Comparison of ENCODE assay signal across 22 cellular contexts in genomic region chr10:91117496-91117895, GRCh38.
"Had no signal": no experiment of that assay in that cellular context is flagged by ENCODE, and none has a peak within 500 bp of the region (broad histone marks: within the 10 kb centered on the region; RNA-seq: fewer than 3 reads in every experiment).

No MANE protein-coding gene starts in this region.

- H3K4me2 ChIP-seq: neural progenitor cell had no signal

- H3K27ac ChIP-seq: neural progenitor cell, psoas muscle, sigmoid colon, testis, tibial artery had no signal

- H3K27me3 ChIP-seq: neural progenitor cell, sigmoid colon, testis, tibial artery had no signal

- H3K36me3 ChIP-seq: neural progenitor cell, sigmoid colon, tibial artery had no signal

- H3K9me3 ChIP-seq: mucosa of descending colon, psoas muscle, sigmoid colon, testis, tibial artery had no signal

- H3K4me3 ChIP-seq: lung, mucosa of descending colon, neural progenitor cell, psoas muscle, sigmoid colon, testis, tibial artery had no signal

- H3K9ac ChIP-seq: neural progenitor cell had no signal

- ATAC-seq: effector memory CD8-positive, alpha-beta T cell; left lobe of liver; mucosa of descending colon; natural killer cell treated with Interleukin-12 subunit alpha and Interleukin-12 subunit beta and Interleukin-15 and Interleukin-18, amount 100 ng/mL, for 72 hours; psoas muscle; right cardiac atrium; stimulated activated memory B cell treated with anti-CD40 and anti-IgM and Interleukin-4, amounts not matched to agents 10 μg/mL and 1 μg/mL and 100 μg/mL, for 72 hours; stimulated activated naive CD8-positive, alpha-beta T cell treated with anti-CD3 and anti-CD28 coated beads, Interleukin-15, Interleukin-2, amounts not matched to agents 100 U/mL and 50 U/mL, for 24 hours had no signal

- H2AFZ ChIP-seq: neural progenitor cell had no signal

- DNase-seq: cortex of kidney; effector memory CD8-positive, alpha-beta T cell; head of caudate nucleus; kidney; mesenchymal stem cell; mucosa of descending colon; naive B cell; posterior cingulate gyrus; psoas muscle; right cardiac atrium; sigmoid colon; stimulated activated CD4-positive, alpha-beta T cell treated with anti-CD3 and anti-CD28 coated beads, Interleukin-2, amount 100 ng/mL, for 24 hours; stimulated activated CD4-positive, alpha-beta T cell treated with anti-CD3 and anti-CD28 coated beads, Interleukin-4, amount 100 ng/mL, for 24 hours; stimulated activated naive CD8-positive, alpha-beta T cell treated with anti-CD3 and anti-CD28 coated beads, Interleukin-15, Interleukin-2, amounts not matched to agents 100 U/mL and 50 U/mL, for 24 hours; substantia nigra; testis; tibial artery had no signal
